In the genomic region with DNA sequence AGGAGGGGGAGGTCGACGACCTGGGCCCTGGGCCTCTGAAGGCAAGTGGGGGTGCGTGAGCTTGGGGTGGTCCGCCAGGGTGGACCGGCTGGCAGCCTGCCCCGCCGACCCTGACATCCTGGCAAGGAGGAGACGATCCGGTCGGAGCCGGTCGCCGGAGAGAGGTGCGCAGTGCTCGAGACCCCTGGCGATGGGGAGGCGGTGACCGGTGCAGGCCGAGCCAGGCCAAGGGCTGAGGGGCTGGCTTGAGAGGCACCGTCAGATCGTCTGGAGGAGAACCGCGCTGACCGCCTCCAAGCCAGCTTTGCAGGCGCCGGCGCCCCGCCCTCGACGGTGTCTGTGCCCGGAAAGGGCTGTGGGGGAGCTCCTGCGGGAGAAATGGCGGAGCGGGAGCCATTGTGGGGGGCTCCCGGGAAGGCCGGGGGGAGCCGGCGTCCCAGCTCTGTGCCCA, we compare ENCODE assay signal across 8 cellular contexts. TPM values are rescaled to one million over a fixed set of nuclear protein-coding genes. Genes with fewer than 3 reads are reported as not detected.
DNase-seq lines count a peak whose midpoint lies in the region; ATAC-seq and TF ChIP-seq lines count a peak whose summit lies in the region.

No MANE protein-coding gene starts in this region.

- no peaks in the 10 kb centered on the region for H3K27me3 Mint-ChIP-seq in activated T-helper 1 cell treated with anti-CD3 and anti-CD28 coated beads, Interleukin-12 subunit alpha, Interleukin-12 subunit beta, Interleukin-2, Interleukin-4 antibody, amounts not matched to agents 30 ng/mL and 10 ng/mL and 1 ng/mL, durations not matched to agents 14 hours and 24 hours and 36 hours (ENCODE audit: insufficient read depth)

- no peaks in the 10 kb centered on the region for H3K4me1 Mint-ChIP-seq in activated T-helper 1 cell treated with anti-CD3 and anti-CD28 coated beads, Interleukin-12 subunit alpha, Interleukin-12 subunit beta, Interleukin-2, Interleukin-4 antibody, amounts not matched to agents 30 ng/mL and 10 ng/mL and 1 ng/mL, durations not matched to agents 14 hours and 24 hours and 36 hours (ENCODE audit: low read depth)

- H3K4me3 ChIP-seq in HFF-Myc (replicated peaks; ENCODE audit: low read depth, low read length) (peak overlapping the region; percentile 42), parathyroid adenoma (ENCODE audit: low read depth, low read length) (peak overlapping the region; percentile 23), HAP-1 (no peak overlapping the region)

- DNase-seq in HFF-Myc (ENCODE audit: extremely low read depth, low read depth) (no peak), head of caudate nucleus (peak in 38 of 42 donors; percentile 6 to 67 (median 36)), NCI-H345 treated with DMSO at 0.1 percent for 48 hours (lab: John Stamatoyannopoulos, UW; ENCODE audit: unreplicated experiment) (no peak), A172 (ENCODE audit: low spot score) (no peak), HAP-1 (ENCODE audit: low spot score in 2 of 2) (no peak)
- no peak for DNase-seq in activated T-helper 1 cell treated with anti-CD3 and anti-CD28 coated beads, Interleukin-12 subunit alpha, Interleukin-12 subunit beta, Interleukin-2, Interleukin-4 antibody, amounts not matched to agents 30 ng/mL and 10 ng/mL and 1 ng/mL, durations not matched to agents 14 hours and 24 hours and 36 hours (ENCODE audit: low spot score)

- H3K4me2 ChIP-seq in parathyroid adenoma (ENCODE audit: low read length), result peak overlapping the region; percentile 58

- H3K36me3 Mint-ChIP-seq in activated T-helper 1 cell treated with anti-CD3 and anti-CD28 coated beads, Interleukin-12 subunit alpha, Interleukin-12 subunit beta, Interleukin-2, Interleukin-4 antibody, amounts not matched to agents 30 ng/mL and 10 ng/mL and 1 ng/mL, durations not matched to agents 14 hours and 24 hours and 36 hours (ENCODE audit: low read depth), result no peaks in the 10 kb centered on the region

- peak overlapping the region; percentile 91 for H2AFZ ChIP-seq in parathyroid adenoma

- H3K27ac ChIP-seq in parathyroid adenoma, result no peak overlapping the region

- no peak overlapping the region for H3K27ac Mint-ChIP-seq in activated T-helper 1 cell treated with anti-CD3 and anti-CD28 coated beads, Interleukin-12 subunit alpha, Interleukin-12 subunit beta, Interleukin-2, Interleukin-4 antibody, amounts not matched to agents 30 ng/mL and 10 ng/mL and 1 ng/mL, durations not matched to agents 14 hours and 24 hours and 36 hours

- ATAC-seq in HG03108 (IDR thresholded peaks at IDR 0.05; ENCODE audit: unreplicated experiment), result no peak

- peak overlapping the region; percentile 78 for H3K4me3 Mint-ChIP-seq in activated T-helper 1 cell treated with anti-CD3 and anti-CD28 coated beads, Interleukin-12 subunit alpha, Interleukin-12 subunit beta, Interleukin-2, Interleukin-4 antibody, amounts not matched to agents 30 ng/mL and 10 ng/mL and 1 ng/mL, durations not matched to agents 14 hours and 24 hours and 36 hours

- no peak overlapping the region for H3K9ac ChIP-seq in parathyroid adenoma

- intact Hi-C loops in activated T-helper 1 cell treated with anti-CD3 and anti-CD28 coated beads, Interleukin-12 subunit alpha, Interleukin-12 subunit beta, Interleukin-2, Interleukin-4 antibody, amounts not matched to agents 30 ng/mL and 10 ng/mL and 1 ng/mL, durations not matched to agents 14 hours and 24 hours and 36 hours (cut with micrococcal nuclease), result no loop called here
- intact Hi-C loops in head of caudate nucleus (cut with DNase I), result no loop called here

- H3K9me3 Mint-ChIP-seq in activated T-helper 1 cell treated with anti-CD3 and anti-CD28 coated beads, Interleukin-12 subunit alpha, Interleukin-12 subunit beta, Interleukin-2, Interleukin-4 antibody, amounts not matched to agents 30 ng/mL and 10 ng/mL and 1 ng/mL, durations not matched to agents 14 hours and 24 hours and 36 hours, result no peaks in the 10 kb centered on the region

- in situ Hi-C loops in HAP-1 (cut with MboI; ENCODE audit: low sequenced_read_pairs), result no loop called here

- H3K9me3 ChIP-seq in parathyroid adenoma (ENCODE audit: control insufficient read depth, low read length) (no peaks in the 10 kb centered on the region), HAP-1 (no peaks in the 10 kb centered on the region)

- TF ChIP-seq CTCF in HFF-Myc (IDR thresholded peaks at IDR 0.05; ENCODE audit: low read depth, low read length, missing control alignments) (no peak), parathyroid adenoma (IDR thresholded peaks at IDR 0.05) (no peak)

- H3K27me3 ChIP-seq in parathyroid adenoma (ENCODE audit: control insufficient read depth, insufficient read depth, low read length) (no peaks in the 10 kb centered on the region), HAP-1 (ENCODE audit: low read depth) (no peaks in the 10 kb centered on the region)

- H3K4me1 ChIP-seq in parathyroid adenoma, result no peaks in the 10 kb centered on the region
- H3K4me1 ChIP-seq in HAP-1, result no peaks in the 10 kb centered on the region

- H3K79me2 ChIP-seq in parathyroid adenoma, result no peaks in the 10 kb centered on the region

- H3K36me3 ChIP-seq in parathyroid adenoma (ENCODE audit: control insufficient read depth, insufficient read depth, low read length), result no peaks in the 10 kb centered on the region
- H3K36me3 ChIP-seq in HAP-1 (replicated peaks), result no peaks in the 10 kb centered on the region

RNA-seq across cellular contexts. Expression of gene GPRASP3, which starts 25.6 kb away (rescaled TPM):
- 0.65 and 0.88 TPM in 2 replicates for total RNA-seq in activated T-helper 1 cell treated with anti-CD3 and anti-CD28 coated beads, Interleukin-12 subunit alpha, Interleukin-12 subunit beta, Interleukin-2, Interleukin-4 antibody, amounts not matched to agents 30 ng/mL and 10 ng/mL and 1 ng/mL, durations not matched to agents 14 hours and 24 hours and 36 hours
- 0.71 and 0.86 TPM in 2 replicates for total RNA-seq in A172 (2014; rRNA removed; shearing (Covaris generic))

RNA-seq across cellular contexts. Expression of gene GPRASP2, which starts 33.9 kb away (rescaled TPM):
- 0.10 and 0.15 TPM in 2 replicates for total RNA-seq in activated T-helper 1 cell treated with anti-CD3 and anti-CD28 coated beads, Interleukin-12 subunit alpha, Interleukin-12 subunit beta, Interleukin-2, Interleukin-4 antibody, amounts not matched to agents 30 ng/mL and 10 ng/mL and 1 ng/mL, durations not matched to agents 14 hours and 24 hours and 36 hours
- total RNA-seq in A172 (2014; rRNA removed; shearing (Covaris generic)), result 10.2 and 12.2 TPM in 2 replicates

Comparison
In these comparisons a context has a peak if more than half of its experiments do, and no peak if none do; other contexts are left out.
1. DNase-seq: peak in head of caudate nucleus (38 of 42); none in HFF-Myc (single experiment), activated T-helper 1 cell treated with anti-CD3 and anti-CD28 coated beads, Interleukin-12 subunit alpha, Interleukin-12 subunit beta, Interleukin-2, Interleukin-4 antibody, amounts not matched to agents 30 ng/mL and 10 ng/mL and 1 ng/mL, durations not matched to agents 14 hours and 24 hours and 36 hours (single experiment), NCI-H345 treated with DMSO at 0.1 percent for 48 hours (single experiment), A172 (single experiment) and HAP-1 (0 of 2).